ENCODE assay signal across 19 cellular contexts in the genomic region with DNA sequence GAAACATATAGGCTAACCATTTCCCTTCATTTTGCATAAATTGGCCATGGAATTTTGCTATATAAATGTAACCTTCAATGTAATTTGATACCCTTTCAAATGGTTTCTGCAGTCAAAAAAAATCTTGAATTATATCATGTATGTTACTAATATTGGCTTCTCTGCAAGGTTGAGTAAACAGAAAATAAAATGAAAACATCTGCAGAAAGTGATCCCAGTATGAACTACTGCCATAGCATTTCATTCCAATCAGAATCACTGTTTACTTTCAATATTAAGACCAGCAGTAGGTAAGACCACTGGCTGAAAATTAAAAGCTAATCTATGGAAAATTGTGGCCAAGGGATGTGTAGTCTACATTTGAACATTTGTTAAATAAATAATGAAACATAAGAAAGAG.
"Had no signal": no experiment of that assay in that cellular context is flagged by ENCODE, and none has a peak within 500 bp of the region (broad histone marks: within the 10 kb centered on the region; RNA-seq: fewer than 3 reads in every experiment).

No MANE protein-coding gene starts in this region.

- H3K27me3 ChIP-seq: esophagus squamous epithelium, foreskin keratinocyte, left lung, neutrophil, spleen, tibial artery, upper lobe of left lung, uterus had no signal

- H3K27ac ChIP-seq: esophagus squamous epithelium, foreskin keratinocyte, left lung, lower lobe of right lung, neutrophil, spleen, tibial artery, upper lobe of left lung, uterus had no signal

- H3K4me3 ChIP-seq: esophagus squamous epithelium, left lung, lower lobe of right lung, spleen, tibial artery, upper lobe of left lung, uterus had no signal

- H3K36me3 ChIP-seq: esophagus squamous epithelium, left lung, lower lobe of right lung, neutrophil, spleen, tibial artery, upper lobe of left lung, uterus had no signal

- H3K4me1 ChIP-seq: esophagus squamous epithelium, foreskin keratinocyte, left lung, lower lobe of right lung, spleen, tibial artery, upper lobe of left lung, uterus had no signal

- H3K9me3 ChIP-seq: esophagus squamous epithelium, neutrophil, tibial artery, upper lobe of left lung, uterus had no signal

- ATAC-seq: foreskin keratinocyte; lower lobe of right lung; sciatic nerve; stimulated activated memory B cell treated with anti-CD40 and anti-IgM and Interleukin-4, amounts not matched to agents 10 μg/mL and 1 μg/mL and 100 μg/mL, for 72 hours had no signal

- DNase-seq: dermis blood vessel endothelial cell; esophagus squamous epithelium; foreskin keratinocyte; immature natural killer cell; left lung; lower lobe of right lung; midbrain; naive B cell; nephron progenitor cell; spleen; stimulated activated CD4-positive, alpha-beta T cell treated with anti-CD3 and anti-CD28 coated beads, Interleukin-15, amount 100 ng/mL, for 24 hours; stimulated activated CD4-positive, alpha-beta T cell treated with anti-CD3 and anti-CD28 coated beads, Interleukin-1b, Interleukin-23, amount 100 ng/mL, for 48 hours; stimulated activated CD4-positive, alpha-beta T cell treated with anti-CD3 and anti-CD28 coated beads, Interleukin-4, amount 100 ng/mL, for 24 hours; tibial artery; upper lobe of left lung; uterus had no signal
